In the genomic region with DNA sequence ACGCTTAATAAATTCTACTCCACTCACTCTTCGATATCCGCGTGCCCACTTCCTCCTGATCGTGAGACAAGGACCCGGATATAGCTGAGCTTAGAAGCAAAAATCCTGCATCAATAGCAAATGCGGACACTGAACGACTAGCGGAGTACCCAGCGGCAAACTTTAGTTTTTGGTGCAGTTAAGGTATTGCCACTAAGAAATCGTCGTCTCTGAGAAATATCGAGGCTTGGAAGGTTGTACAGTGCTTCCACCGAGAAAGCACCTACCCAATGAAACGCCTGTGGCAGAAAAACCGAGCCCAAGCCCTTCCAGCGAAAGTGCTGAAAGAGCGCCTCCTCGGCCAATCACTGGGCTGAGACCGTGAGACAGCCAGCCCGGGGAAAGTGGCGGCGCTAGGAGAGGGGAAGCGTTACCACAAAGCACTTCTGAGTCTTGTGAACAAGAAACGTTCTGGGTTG, we compare ENCODE assay signal across 8 cellular contexts. TPM values are rescaled to one million over a fixed set of nuclear protein-coding genes. Genes with fewer than 3 reads are reported as not detected.
DNase-seq lines count a peak whose midpoint lies in the region; ATAC-seq, FAIRE-seq and TF ChIP-seq lines count a peak whose summit lies in the region.

No MANE protein-coding gene starts in this region.

- ATAC-seq in HG02642 (IDR thresholded peaks at IDR 0.05; ENCODE audit: poor library complexity, unreplicated experiment) (peak; percentile 59), left ventricle myocardium superior (peak; percentile 73), sciatic nerve (peak; percentile 67)

- no peaks in the 10 kb centered on the region for H3K36me3 Mint-ChIP-seq in activated naive CD8-positive, alpha-beta T cell

- no peaks in the 10 kb centered on the region for H3K9me3 Mint-ChIP-seq in activated naive CD8-positive, alpha-beta T cell (ENCODE audit: low read depth)

- TF ChIP-seq POLR2A in GM12892 (IDR thresholded peaks at IDR 0.05; ENCODE audit: low read depth, low read length), result peak; percentile 71

- intact Hi-C loops in left ventricle myocardium superior (cut with micrococcal nuclease), result no loop called here
- intact Hi-C loops in sciatic nerve (cut with DNase I), result no loop called here

- H3K27ac Mint-ChIP-seq in activated naive CD8-positive, alpha-beta T cell, result peak overlapping the region; percentile 94

- no peak for FAIRE-seq in GM12892 (lab: Jason Lieb, UNC)

- H3K4me1 Mint-ChIP-seq in activated naive CD8-positive, alpha-beta T cell (ENCODE audit: low read depth), result peaks cover 39% of the 10 kb centered on the region

- H3K27me3 Mint-ChIP-seq in activated naive CD8-positive, alpha-beta T cell, result no peaks in the 10 kb centered on the region

- peak overlapping the region; percentile 91 for H3K4me3 Mint-ChIP-seq in activated naive CD8-positive, alpha-beta T cell

- DNase-seq in GM12892 (ENCODE audit: insufficient read length), result no peak
- peak; percentile 88 for DNase-seq in NCI-H1105 treated with DMSO at 0.1 percent for 48 hours (lab: John Stamatoyannopoulos, UW)
- DNase-seq in SKM-1 (lab: John Stamatoyannopoulos, UW; ENCODE audit: unreplicated experiment), result peak; percentile 90
- DNase-seq in left ventricle myocardium superior, result peak; percentile 75
- DNase-seq in sciatic nerve (ENCODE audit: low spot score), result peak; percentile 79
- DNase-seq in KG1 (lab: John Stamatoyannopoulos, UW), result no peak

RNA-seq across cellular contexts. Expression of gene ANXA2R, which starts 32.2 kb away (rescaled TPM):
- polyA plus RNA-seq in GM12892 (2012; ENCODE audit: missing spikeins), result 0.95 TPM
- total RNA-seq in left ventricle myocardium superior (1.2 TPM), sciatic nerve (5.7 TPM)

Comparison
In these comparisons a context has a peak if more than half of its experiments do, and no peak if none do; other contexts are left out.
1. DNase-seq: peak in NCI-H1105 treated with DMSO at 0.1 percent for 48 hours (single experiment), SKM-1 (single experiment), left ventricle myocardium superior (single experiment) and sciatic nerve (single experiment); none in GM12892 (single experiment) and KG1 (single experiment).
2. Peak in every context shown above with its lines, with median percentiles within 50 percentile points of each other: ATAC-seq.